Comparison of ENCODE assay signal across 24 cellular contexts in the genomic region with DNA sequence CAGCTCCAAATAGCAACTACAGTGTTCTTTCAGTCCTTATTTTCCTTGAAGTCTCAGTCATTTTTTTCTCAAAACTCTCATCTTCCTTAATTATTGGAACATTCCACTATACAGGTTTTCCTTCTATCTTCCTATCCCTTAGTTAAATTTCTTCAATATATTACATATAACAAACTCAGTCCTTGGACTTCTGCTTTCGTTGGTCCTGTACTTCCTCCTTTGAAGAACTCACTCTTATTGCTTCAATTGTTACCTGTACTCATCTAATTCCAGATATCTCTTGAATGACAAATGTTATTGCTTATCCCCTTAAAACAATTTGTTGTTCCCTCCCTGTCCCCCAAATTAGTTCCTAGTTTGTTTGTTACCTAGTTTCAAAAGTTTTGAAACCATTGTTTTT.
"Had no signal": no experiment of that assay in that cellular context is flagged by ENCODE, and none has a peak within 500 bp of the region (broad histone marks: within the 10 kb centered on the region; RNA-seq: fewer than 3 reads in every experiment).

No MANE protein-coding gene starts in this region.

- H3K9me3 Mint-ChIP-seq: endodermal cell; stimulated activated naive CD8-positive, alpha-beta T cell treated with anti-CD3 and anti-CD28 coated beads, Interleukin-15, Interleukin-2, amounts not matched to agents 100 ng/mL and 50 ng/mL, for 24 hours; T-helper 2 cell treated with Interferon-gamma antibody and Interleukin-4, amounts not matched to agents 5 μg/mL and 100 μg/mL, for 36 hours had no signal

- H3K27ac ChIP-seq: brain microvascular endothelial cell, foreskin keratinocyte, parathyroid adenoma, tibial nerve had no signal

- H3K4me3 ChIP-seq: lung, tibial nerve had no signal

- H3K36me3 Mint-ChIP-seq: mesothelial cell of epicardium had no signal

- H3K36me3 ChIP-seq: brain microvascular endothelial cell, tibial nerve had no signal

- DNase-seq: activated CD4-positive, alpha-beta T cell treated with anti-CD3 and anti-CD28 coated beads, Interleukin-2, amount 50 U/mL, for 1 hour; activated CD8-positive, alpha-beta memory T cell treated with anti-CD3 and anti-CD28 coated beads for 24 hours; activated CD8-positive, alpha-beta memory T cell treated with anti-CD3 and anti-CD28 coated beads, Interleukin-2, amount 50 U/mL, for 48 hours; activated effector memory CD4-positive, alpha-beta T cell treated with anti-CD3 and anti-CD28 coated beads, Interleukin-2, amount 50 U/mL, for 16 hours; activated naive CD4-positive, alpha-beta T cell treated with anti-CD3 and anti-CD28 coated beads, Interleukin-2, amount 50 U/mL, for 16 hours; activated T-cell treated with anti-CD3 and anti-CD28 coated beads, Interleukin-2, amount 50 U/mL, for 48 hours; aorta; brain microvascular endothelial cell; central memory CD4-positive, alpha-beta T cell; endodermal cell; foreskin keratinocyte; retina had no signal

- H3K27me3 ChIP-seq: brain microvascular endothelial cell, tibial nerve had no signal

- H3K9ac ChIP-seq: parathyroid adenoma had no signal

- H3K27ac Mint-ChIP-seq: endodermal cell; mesothelial cell of epicardium; nephron; stimulated activated naive CD8-positive, alpha-beta T cell treated with anti-CD3 and anti-CD28 coated beads, Interleukin-15, Interleukin-2, amounts not matched to agents 100 ng/mL and 50 ng/mL, for 24 hours; T-helper 2 cell treated with Interferon-gamma antibody and Interleukin-4, amounts not matched to agents 5 μg/mL and 100 μg/mL, for 36 hours had no signal

- H3K4me3 Mint-ChIP-seq: endodermal cell; mesothelial cell of epicardium; nephron; stimulated activated naive CD8-positive, alpha-beta T cell treated with anti-CD3 and anti-CD28 coated beads, Interleukin-15, Interleukin-2, amounts not matched to agents 100 ng/mL and 50 ng/mL, for 24 hours; T-helper 2 cell treated with Interferon-gamma antibody and Interleukin-4, amounts not matched to agents 5 μg/mL and 100 μg/mL, for 36 hours had no signal

- H3K9me3 ChIP-seq: tibial nerve had no signal

- ATAC-seq: activated CD4-positive, CD25-positive, alpha-beta regulatory T cell treated with anti-CD3 and anti-CD28 coated beads, Interleukin-2, amount 50 U/mL, for 24 hours; foreskin keratinocyte; left lobe of liver had no signal

- H3K4me1 ChIP-seq: foreskin keratinocyte, parathyroid adenoma had no signal

- H3K4me1 Mint-ChIP-seq: endodermal cell, nephron had no signal

- FAIRE-seq: colon, keratinocyte, urothelium cell line had no signal
